35 cellular contexts compared by ENCODE assay signal in the genomic region with DNA sequence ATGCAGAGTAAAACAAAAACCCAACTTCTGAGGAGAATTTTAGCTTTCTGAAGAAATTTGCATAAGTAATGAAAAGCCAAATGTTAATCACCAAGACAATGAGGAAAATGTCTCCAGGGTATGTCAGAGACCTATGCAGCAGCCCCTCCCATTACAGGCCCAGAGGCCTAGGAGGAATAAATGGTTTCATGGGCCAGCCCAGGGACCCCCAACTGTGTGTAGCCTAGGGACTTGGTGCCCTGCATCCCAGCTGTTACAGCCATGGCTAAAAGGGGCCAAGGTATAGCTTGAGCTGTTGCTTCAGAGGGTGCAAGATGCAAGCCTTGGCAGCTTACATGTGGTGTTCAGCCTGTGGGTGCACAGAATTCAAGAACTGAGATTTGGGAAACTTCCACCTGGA.
"Had no signal": no experiment of that assay in that cellular context is flagged by ENCODE, and none has a peak within 500 bp of the region (broad histone marks: within the 10 kb centered on the region; RNA-seq: fewer than 3 reads in every experiment).

No MANE protein-coding gene starts in this region.

- H3K9me3 ChIP-seq: MG63 had no signal

- H3K27me3 ChIP-seq: MG63 had no signal

- H3K36me3 ChIP-seq: MG63 had no signal

- H3K4me3 ChIP-seq: MG63 had no signal

- DNase-seq: Karpas-422, Kasumi-1, MG63, MM.1S, MV-4-11, NCI-H1048, NCI-H1092, NCI-H1092 treated with DMSO at 0.1 percent for 48 hours, NCI-H1105, NCI-H1105 treated with DMSO at 0.1 percent for 48 hours, NCI-H1417, NCI-H1417 treated with DMSO at 0.1 percent for 48 hours, NCI-H1436, NCI-H1436 treated with DMSO at 0.1 percent for 48 hours, NCI-H146, NCI-H1694, NCI-H1694 treated with DMSO at 0.1 percent for 48 hours, NCI-H187, NCI-H187 treated with DMSO at 0.1 percent for 48 hours, NCI-H1930, NCI-H2029, NCI-H2029 treated with DMSO at 0.1 percent for 48 hours, NCI-H2081, NCI-H2081 treated with DMSO at 0.1 percent for 48 hours, NCI-H2107, NCI-H2171, NCI-H2171 treated with DMSO at 0.1 percent for 48 hours, NCI-H2227 treated with DMSO at 0.1 percent for 48 hours, NCI-H226, NCI-H345, NCI-H446, NCI-H446 treated with DMSO at 0.1 percent for 48 hours, NCI-H510A, NCI-H510A treated with DMSO at 0.1 percent for 48 hours, NCI-H524 had no signal
